ENCODE assay signal across 35 cellular contexts in the genomic region with DNA sequence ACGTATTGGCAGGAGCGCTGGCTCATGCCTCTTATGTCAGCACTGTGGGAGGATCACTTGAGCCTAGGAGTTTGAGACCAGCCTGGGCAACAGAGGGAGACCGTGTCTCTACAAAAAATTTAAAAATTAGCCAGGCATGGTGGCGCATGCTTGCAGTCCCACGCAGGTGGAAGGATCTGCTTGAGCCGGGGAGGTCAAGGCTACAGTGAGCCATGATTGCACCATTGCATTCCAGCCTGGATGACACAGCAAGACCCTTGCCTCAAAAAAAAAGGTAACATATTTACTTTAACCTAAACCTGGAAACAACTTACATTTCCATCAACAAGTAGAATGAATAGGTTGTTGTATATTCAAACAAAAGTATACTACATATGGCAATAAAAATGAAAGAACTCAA.
"Had no signal": no experiment of that assay in that cellular context is flagged by ENCODE, and none has a peak within 500 bp of the region (broad histone marks: within the 10 kb centered on the region; RNA-seq: fewer than 3 reads in every experiment).

No MANE protein-coding gene starts in this region.

- H3K9me3 ChIP-seq: MG63 had no signal

- H3K27me3 ChIP-seq: MG63 had no signal

- H3K4me3 ChIP-seq: MG63 had no signal

- DNase-seq: Karpas-422, Kasumi-1, MG63, MM.1S, MV-4-11, NCI-H1048, NCI-H1092, NCI-H1092 treated with DMSO at 0.1 percent for 48 hours, NCI-H1105, NCI-H1105 treated with DMSO at 0.1 percent for 48 hours, NCI-H1417, NCI-H1417 treated with DMSO at 0.1 percent for 48 hours, NCI-H1436, NCI-H1436 treated with DMSO at 0.1 percent for 48 hours, NCI-H146, NCI-H1694, NCI-H1694 treated with DMSO at 0.1 percent for 48 hours, NCI-H187, NCI-H187 treated with DMSO at 0.1 percent for 48 hours, NCI-H1930, NCI-H2029, NCI-H2029 treated with DMSO at 0.1 percent for 48 hours, NCI-H2081, NCI-H2081 treated with DMSO at 0.1 percent for 48 hours, NCI-H2107, NCI-H2171, NCI-H2171 treated with DMSO at 0.1 percent for 48 hours, NCI-H2227 treated with DMSO at 0.1 percent for 48 hours, NCI-H226, NCI-H345, NCI-H446, NCI-H446 treated with DMSO at 0.1 percent for 48 hours, NCI-H510A, NCI-H510A treated with DMSO at 0.1 percent for 48 hours, NCI-H524 had no signal
